8 cellular contexts compared by ENCODE assay signal in genomic region chr11:82899191-82899820, GRCh38. TPM values are rescaled to one million over a fixed set of nuclear protein-coding genes. Genes with fewer than 3 reads are reported as not detected.
A peak's percentile ranks its signal among the peaks of the same experiment; 100 is the strongest.
DNase-seq lines count a peak whose midpoint lies in the region; ATAC-seq, FAIRE-seq and TF ChIP-seq lines count a peak whose summit lies in the region.

No MANE protein-coding gene starts in this region.

- H3K79me2 ChIP-seq in astrocyte (ENCODE audit: insufficient read depth, low read length) = peaks cover 24% of the 10 kb centered on the region

- peak overlapping the region; percentile 18 for H3K27ac ChIP-seq in KOPT-K1 (ENCODE audit: low read depth, low read length, poor library complexity, severe bottlenecking)
- no peak overlapping the region for H3K27ac ChIP-seq in astrocyte (ENCODE audit: low read depth, low read length)

- no peak for FAIRE-seq in astrocyte (lab: Jason Lieb, UNC)
- no peak for FAIRE-seq in HTR-8/SVneo (lab: Jason Lieb, UNC)

- no peaks in the 10 kb centered on the region for H3K36me3 Mint-ChIP-seq in astrocyte (ENCODE audit: low read depth, unreplicated experiment)
- peaks cover 9% of the 10 kb centered on the region for H3K36me3 Mint-ChIP-seq in memory B cell

- H3K27me3 ChIP-seq in astrocyte (ENCODE audit: insufficient read depth, low read length) = no peaks in the 10 kb centered on the region

- peak overlapping the region; percentile 82 for H3K4me3 ChIP-seq in astrocyte (ENCODE audit: insufficient read depth, low read depth, low read length)

- H2AFZ ChIP-seq in astrocyte (ENCODE audit: low read depth, low read length) = peak overlapping the region; percentile 91

- peaks cover 3% of the 10 kb centered on the region for H4K20me1 ChIP-seq in astrocyte (ENCODE audit: insufficient read depth, low read length)

- H3K27ac Mint-ChIP-seq in astrocyte (ENCODE audit: unreplicated experiment) = peak overlapping the region; percentile 16
- peak overlapping the region; percentile 100 for H3K27ac Mint-ChIP-seq in memory B cell

- peaks cover 14% of the 10 kb centered on the region for H3K4me1 ChIP-seq in astrocyte (ENCODE audit: insufficient read depth, low read length)

- H3K36me3 ChIP-seq in KOPT-K1 (ENCODE audit: insufficient read depth, low read length) (no peaks in the 10 kb centered on the region), astrocyte (ENCODE audit: insufficient read depth, low read length) (no peaks in the 10 kb centered on the region)

- H3K9me3 Mint-ChIP-seq in astrocyte (ENCODE audit: unreplicated experiment) (peaks cover 4% of the 10 kb centered on the region), memory B cell (no peaks in the 10 kb centered on the region)

- ATAC-seq in memory B cell (ENCODE audit: low read depth) (peak; percentile 5), GM19395 (IDR thresholded peaks at IDR 0.05; ENCODE audit: unreplicated experiment) (no peak)

- DNase-seq in DMS79 (lab: John Stamatoyannopoulos, UW) (peak; percentile 36), astrocyte (ENCODE audit: low read depth) (no peak), memory B cell (ENCODE audit: low spot score in 2 of 2) (peak; percentile 15 to 21), HTR-8/SVneo (ENCODE audit: insufficient read length, low spot score) (no peak), DMS153 treated with DMSO at 0.1 percent for 48 hours (lab: John Stamatoyannopoulos, UW; ENCODE audit: unreplicated experiment) (no peak)
- DNase-seq in effector CD4-positive, alpha-beta T cell = no peak

- H3K9me3 ChIP-seq in KOPT-K1 (ENCODE audit: insufficient read depth, low read length, poor library complexity, severe bottlenecking) (no peaks in the 10 kb centered on the region), astrocyte (ENCODE audit: insufficient read depth, low read depth, low read length) (no peaks in the 10 kb centered on the region)

- peak overlapping the region; percentile 84 for H3K9ac ChIP-seq in astrocyte (ENCODE audit: low read length)

- H3K4me3 Mint-ChIP-seq in astrocyte (ENCODE audit: unreplicated experiment) (peak overlapping the region; percentile 100), memory B cell (peak overlapping the region; percentile 100)

- TF ChIP-seq CTCF in astrocyte (IDR thresholded peaks at IDR 0.05; ENCODE audit: insufficient read depth, low read depth, low read length) = no peak

- H3K27me3 Mint-ChIP-seq in astrocyte (ENCODE audit: low read depth, unreplicated experiment) (no peaks in the 10 kb centered on the region), memory B cell (no peaks in the 10 kb centered on the region)

- H3K4me1 Mint-ChIP-seq in astrocyte (ENCODE audit: low read depth, unreplicated experiment) = peaks cover 5% of the 10 kb centered on the region
- H3K4me1 Mint-ChIP-seq in memory B cell = peaks cover 37% of the 10 kb centered on the region

- H3K4me2 ChIP-seq in astrocyte (ENCODE audit: low read length) = peak overlapping the region; percentile 90

RNA-seq across cellular contexts. Expression of gene PRCP, which starts 0.9 kb away (rescaled TPM):
- 62.0 and 70.8 TPM in 2 replicates for total RNA-seq in astrocyte

RNA-seq across cellular contexts. Expression of gene DDIAS, which starts 2.2 kb away (rescaled TPM):
- total RNA-seq in astrocyte = 2.6 and 4.0 TPM in 2 replicates

Comparison
In these comparisons a context has a peak if more than half of its experiments do, and no peak if none do; other contexts are left out.
1. DNase-seq: peak in DMS79 (single experiment) and memory B cell (2 of 2); none in astrocyte (single experiment), HTR-8/SVneo (single experiment), effector CD4-positive, alpha-beta T cell (single experiment) and DMS153 treated with DMSO at 0.1 percent for 48 hours (single experiment).